13 cellular contexts compared by ENCODE assay signal in genomic region chr19:38452430-38453366, GRCh38. TPM values are rescaled to one million over a fixed set of nuclear protein-coding genes. Genes with fewer than 3 reads are reported as not detected.
DNase-seq lines count a peak whose midpoint lies in the region; ATAC-seq lines count a peak whose summit lies in the region.
"Had no signal": no experiment of that assay in that cellular context is flagged by ENCODE, and none has a peak within 500 bp of the region (broad histone marks: within the 10 kb centered on the region; RNA-seq: fewer than 3 reads in every experiment).

No MANE protein-coding gene starts in this region.

- H3K9ac ChIP-seq in neuronal stem cell (ENCODE audit: low read depth, low read length, poor library complexity) = peak overlapping the region; percentile 34

- no peak overlapping the region for H2BK12ac ChIP-seq in neuronal stem cell (ENCODE audit: low read length)

- H3K27me3 ChIP-seq in H7 (ENCODE audit: control insufficient read depth, insufficient read depth, low read length) (peaks cover 1% of the 10 kb centered on the region; the same call in 1 of the 2 replicates), neuronal stem cell (ENCODE audit: control insufficient read depth in 3 of 3, insufficient read depth in 3 of 3, low read depth in 1 of 3, low read length in 3 of 3) (no peaks in the 10 kb centered on the region)
- H3K27me3 ChIP-seq: heart right ventricle had no signal

- no peak overlapping the region for H3K23ac ChIP-seq in neuronal stem cell (ENCODE audit: low read depth, low read length, poor library complexity)

- peaks cover 27% of the 10 kb centered on the region for H3K36me3 ChIP-seq in H7 (replicated peaks; ENCODE audit: control insufficient read depth, insufficient read depth, low read length)
- H3K36me3 ChIP-seq in neuronal stem cell (replicated peaks in 1 of 2; ENCODE audit: control insufficient read depth in 2 of 2, insufficient read depth in 2 of 2, low read length in 2 of 2) = no peaks in the 10 kb centered on the region
- H3K36me3 ChIP-seq: heart right ventricle had no signal

- no peaks in the 10 kb centered on the region for H3K79me1 ChIP-seq in neuronal stem cell (ENCODE audit: low read depth, low read length)

- H3K4me2 ChIP-seq in neuronal stem cell (ENCODE audit: insufficient read depth, low read length, poor library complexity, severe bottlenecking) = no peak overlapping the region

- no peaks in the 10 kb centered on the region for H3K9me3 ChIP-seq in neuronal stem cell (replicated peaks in 1 of 2; ENCODE audit: control insufficient read depth in 2 of 2, insufficient read depth in 1 of 2, low read depth in 1 of 2, low read length in 2 of 2)
- H3K9me3 ChIP-seq: heart right ventricle had no signal

- H3K27ac ChIP-seq in neuronal stem cell (replicated peaks; ENCODE audit: low read length) = no peak overlapping the region
- H3K27ac ChIP-seq: heart right ventricle had no signal

- peak overlapping the region; percentile 38 for H3K4ac ChIP-seq in neuronal stem cell (ENCODE audit: low read length)

- H3K14ac ChIP-seq in neuronal stem cell (ENCODE audit: low read length) = no peak overlapping the region

- H2BK15ac ChIP-seq in neuronal stem cell (ENCODE audit: low read length) = no peak overlapping the region

- H4K91ac ChIP-seq in neuronal stem cell (ENCODE audit: low read depth, low read length, poor library complexity) = no peak overlapping the region

- no peak overlapping the region for H2BK5ac ChIP-seq in neuronal stem cell (ENCODE audit: low read length)

- no peak overlapping the region for H2AFZ ChIP-seq in neuronal stem cell (ENCODE audit: low read length)

- peak overlapping the region; percentile 2; the same call in 1 of the 2 replicates for H3K4me3 ChIP-seq in H7 (ENCODE audit: insufficient read depth, low read depth, low read length)
- H3K4me3 ChIP-seq in neuronal stem cell (ENCODE audit: low read length in 2 of 2) = no peak overlapping the region
- H3K4me3 ChIP-seq: heart right ventricle had no signal

- H2AK5ac ChIP-seq in neuronal stem cell (ENCODE audit: low read depth, low read length) = no peak overlapping the region

- H3K4me1 ChIP-seq in neuronal stem cell (ENCODE audit: control insufficient read depth in 2 of 2, insufficient read depth in 1 of 2, low read depth in 1 of 2, low read length in 2 of 2) = no peaks in the 10 kb centered on the region
- H3K4me1 ChIP-seq: heart right ventricle had no signal

- WGBS in neuronal stem cell (ENCODE audit: extremely low coverage in 2 of 2, insufficient read length in 2 of 2, insufficient replicate concordance in 1 of 2), 2 donors = no CpG with 5 or more reads among the region's 45 CpGs

- no peak overlapping the region for H2BK120ac ChIP-seq in neuronal stem cell (ENCODE audit: low read depth, low read length)

- no peak for ATAC-seq in GM18907 (IDR thresholded peaks at IDR 0.05; ENCODE audit: unreplicated experiment)
- ATAC-seq: T-cell had no signal

- no peak overlapping the region for H4K8ac ChIP-seq in neuronal stem cell (ENCODE audit: low read depth, low read length)

- DNase-seq in NCI-H1436 (lab: John Stamatoyannopoulos, UW) = peak; percentile 12
- DNase-seq in NCI-H1436 treated with DMSO at 0.1 percent for 48 hours (lab: John Stamatoyannopoulos, UW) = no peak
- DNase-seq in H7 = peak; percentile 100
- peak; percentile 31 to 38 for DNase-seq in activated CD4-positive, alpha-beta T cell treated with anti-CD3 and anti-CD28 coated beads, Interleukin-2, amount 50 U/mL, for 48 hours
- DNase-seq in neuronal stem cell (ENCODE audit: low spot score) = no peak
- DNase-seq in NCI-H2171 treated with DMSO at 0.1 percent for 48 hours (lab: John Stamatoyannopoulos, UW) = no peak
- no peak for DNase-seq in cerebellum (ENCODE audit: low spot score)
- DNase-seq: activated naive CD4-positive, alpha-beta T cell treated with anti-CD3 and anti-CD28 coated beads, Interleukin-2, amount 50 U/mL, for 16 hours; heart right ventricle; NCI-H510A treated with DMSO at 0.1 percent for 48 hours had no signal

- peak overlapping the region; percentile 27 for H3K18ac ChIP-seq in neuronal stem cell (ENCODE audit: low read length)

RNA-seq across cellular contexts. Expression of gene RYR1, which starts 19.2 kb away (rescaled TPM):
- total RNA-seq in H7 (2014; rRNA removed; shearing (Covaris generic)) = 17.9 and 25.5 TPM in 2 replicates
- polyA plus RNA-seq in neuronal stem cell (2013, experiment 1 of 2) = 0.56 TPM
- polyA plus RNA-seq in neuronal stem cell (2013, experiment 2 of 2) = 1.1 TPM
- 7.7 TPM for total RNA-seq in cerebellum
- total RNA-seq: dermis microvascular lymphatic vessel endothelial cell had no signal

RNA-seq across cellular contexts. Expression of gene RASGRP4, which starts 26.7 kb away (rescaled TPM):
- total RNA-seq in H7 (2014; rRNA removed; shearing (Covaris generic)) = 1.2 and 2.1 TPM in 2 replicates
- 0.10 TPM for polyA plus RNA-seq in neuronal stem cell (2013, experiment 1 of 2)
- 0.17 TPM for polyA plus RNA-seq in neuronal stem cell (2013, experiment 2 of 2)
- total RNA-seq in cerebellum = 0.36 TPM
- total RNA-seq: dermis microvascular lymphatic vessel endothelial cell had no signal

RNA-seq across cellular contexts. Expression of gene FAM98C, which starts 49.8 kb away (rescaled TPM):
- 4.6 and 6.4 TPM in 2 replicates for total RNA-seq in H7 (2014; rRNA removed; shearing (Covaris generic))
- polyA plus RNA-seq in neuronal stem cell (2013, experiment 1 of 2) = 5.4 TPM
- polyA plus RNA-seq in neuronal stem cell (2013, experiment 2 of 2) = 5.3 TPM
- 12.8 TPM for total RNA-seq in cerebellum

Comparison
In these comparisons a context has a peak if more than half of its experiments do, and no peak if none do; other contexts are left out.
1. DNase-seq: peak in NCI-H1436 (single experiment), H7 (single experiment) and activated CD4-positive, alpha-beta T cell treated with anti-CD3 and anti-CD28 coated beads, Interleukin-2, amount 50 U/mL, for 48 hours (2 of 2); none in NCI-H1436 treated with DMSO at 0.1 percent for 48 hours (single experiment), neuronal stem cell (single experiment), NCI-H2171 treated with DMSO at 0.1 percent for 48 hours (single experiment) and cerebellum (single experiment).